Comparison of ENCODE assay signal across 1 cellular context in the genomic region with DNA sequence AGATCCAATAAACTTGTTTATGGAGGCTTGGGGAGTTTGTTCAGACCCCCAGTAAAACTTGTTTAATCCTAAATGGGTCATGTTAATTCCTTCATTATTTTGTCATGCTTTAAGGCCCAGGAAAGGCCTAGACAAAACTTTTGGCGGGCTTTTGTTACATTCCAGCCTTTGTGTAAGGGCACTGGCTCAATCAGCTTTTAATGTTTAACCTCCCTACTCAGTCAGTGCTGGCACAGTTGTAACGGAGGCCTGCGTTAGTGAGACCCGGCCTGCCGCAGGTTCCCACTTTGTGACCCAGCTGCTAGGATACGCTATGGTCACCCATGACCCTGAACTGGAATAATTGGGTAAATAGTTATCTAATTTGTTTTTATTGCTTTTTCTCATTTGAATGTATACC.
TF ChIP-seq lines count a peak whose summit lies in the region.

No MANE protein-coding gene starts in this region.

TF ChIP-seq in GM23338, 12 proteins besides CTCF, POLR2A, EP300 and RAD21 (continued from another document):
- TF ChIP-seq, protein P1, sequence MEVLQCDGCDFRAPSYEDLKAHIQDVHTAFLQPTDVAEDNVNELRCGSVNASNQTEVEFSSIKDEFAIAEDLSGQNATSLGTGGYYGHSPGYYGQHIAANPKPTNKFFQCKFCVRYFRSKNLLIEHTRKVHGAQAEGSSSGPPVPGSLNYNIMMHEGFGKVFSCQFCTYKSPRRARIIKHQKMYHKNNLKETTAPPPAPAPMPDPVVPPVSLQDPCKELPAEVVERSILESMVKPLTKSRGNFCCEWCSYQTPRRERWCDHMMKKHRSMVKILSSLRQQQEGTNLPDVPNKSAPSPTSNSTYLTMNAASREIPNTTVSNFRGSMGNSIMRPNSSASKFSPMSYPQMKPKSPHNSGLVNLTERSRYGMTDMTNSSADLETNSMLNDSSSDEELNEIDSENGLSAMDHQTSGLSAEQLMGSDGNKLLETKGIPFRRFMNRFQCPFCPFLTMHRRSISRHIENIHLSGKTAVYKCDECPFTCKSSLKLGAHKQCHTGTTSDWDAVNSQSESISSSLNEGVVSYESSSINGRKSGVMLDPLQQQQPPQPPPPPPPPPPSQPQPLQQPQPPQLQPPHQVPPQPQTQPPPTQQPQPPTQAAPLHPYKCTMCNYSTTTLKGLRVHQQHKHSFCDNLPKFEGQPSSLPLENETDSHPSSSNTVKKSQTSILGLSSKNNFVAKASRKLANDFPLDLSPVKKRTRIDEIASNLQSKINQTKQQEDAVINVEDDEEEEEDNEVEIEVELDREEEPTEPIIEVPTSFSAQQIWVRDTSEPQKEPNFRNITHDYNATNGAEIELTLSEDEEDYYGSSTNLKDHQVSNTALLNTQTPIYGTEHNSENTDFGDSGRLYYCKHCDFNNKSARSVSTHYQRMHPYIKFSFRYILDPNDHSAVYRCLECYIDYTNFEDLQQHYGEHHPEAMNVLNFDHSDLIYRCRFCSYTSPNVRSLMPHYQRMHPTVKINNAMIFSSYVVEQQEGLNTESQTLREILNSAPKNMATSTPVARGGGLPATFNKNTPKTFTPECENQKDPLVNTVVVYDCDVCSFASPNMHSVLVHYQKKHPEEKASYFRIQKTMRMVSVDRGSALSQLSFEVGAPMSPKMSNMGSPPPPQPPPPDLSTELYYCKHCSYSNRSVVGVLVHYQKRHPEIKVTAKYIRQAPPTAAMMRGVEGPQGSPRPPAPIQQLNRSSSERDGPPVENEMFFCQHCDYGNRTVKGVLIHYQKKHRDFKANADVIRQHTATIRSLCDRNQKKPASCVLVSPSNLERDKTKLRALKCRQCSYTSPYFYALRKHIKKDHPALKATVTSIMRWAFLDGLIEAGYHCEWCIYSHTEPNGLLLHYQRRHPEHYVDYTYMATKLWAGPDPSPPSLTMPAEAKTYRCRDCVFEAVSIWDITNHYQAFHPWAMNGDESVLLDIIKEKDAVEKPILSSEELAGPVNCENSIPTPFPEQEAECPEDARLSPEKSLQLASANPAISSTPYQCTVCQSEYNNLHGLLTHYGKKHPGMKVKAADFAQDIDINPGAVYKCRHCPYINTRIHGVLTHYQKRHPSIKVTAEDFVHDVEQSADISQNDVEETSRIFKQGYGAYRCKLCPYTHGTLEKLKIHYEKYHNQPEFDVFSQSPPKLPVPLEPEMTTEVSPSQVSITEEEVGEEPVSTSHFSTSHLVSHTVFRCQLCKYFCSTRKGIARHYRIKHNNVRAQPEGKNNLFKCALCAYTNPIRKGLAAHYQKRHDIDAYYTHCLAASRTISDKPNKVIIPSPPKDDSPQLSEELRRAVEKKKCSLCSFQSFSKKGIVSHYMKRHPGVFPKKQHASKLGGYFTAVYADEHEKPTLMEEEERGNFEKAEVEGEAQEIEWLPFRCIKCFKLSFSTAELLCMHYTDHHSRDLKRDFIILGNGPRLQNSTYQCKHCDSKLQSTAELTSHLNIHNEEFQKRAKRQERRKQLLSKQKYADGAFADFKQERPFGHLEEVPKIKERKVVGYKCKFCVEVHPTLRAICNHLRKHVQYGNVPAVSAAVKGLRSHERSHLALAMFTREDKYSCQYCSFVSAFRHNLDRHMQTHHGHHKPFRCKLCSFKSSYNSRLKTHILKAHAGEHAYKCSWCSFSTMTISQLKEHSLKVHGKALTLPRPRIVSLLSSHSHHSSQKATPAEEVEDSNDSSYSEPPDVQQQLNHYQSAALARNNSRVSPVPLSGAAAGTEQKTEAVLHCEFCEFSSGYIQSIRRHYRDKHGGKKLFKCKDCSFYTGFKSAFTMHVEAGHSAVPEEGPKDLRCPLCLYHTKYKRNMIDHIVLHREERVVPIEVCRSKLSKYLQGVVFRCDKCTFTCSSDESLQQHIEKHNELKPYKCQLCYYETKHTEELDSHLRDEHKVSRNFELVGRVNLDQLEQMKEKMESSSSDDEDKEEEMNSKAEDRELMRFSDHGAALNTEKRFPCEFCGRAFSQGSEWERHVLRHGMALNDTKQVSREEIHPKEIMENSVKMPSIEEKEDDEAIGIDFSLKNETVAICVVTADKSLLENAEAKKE (CRISPR knock-in tag; IDR thresholded peaks at IDR 0.05) = no peak
- TF ChIP-seq POLR2AphosphoS5 (IDR thresholded peaks at IDR 0.05; ENCODE audit: low read depth) = no peak
- no peak for TF ChIP-seq ZNF331 (CRISPR knock-in tag; IDR thresholded peaks at IDR 0.05; ENCODE audit: low read depth)
- TF ChIP-seq, protein P2, sequence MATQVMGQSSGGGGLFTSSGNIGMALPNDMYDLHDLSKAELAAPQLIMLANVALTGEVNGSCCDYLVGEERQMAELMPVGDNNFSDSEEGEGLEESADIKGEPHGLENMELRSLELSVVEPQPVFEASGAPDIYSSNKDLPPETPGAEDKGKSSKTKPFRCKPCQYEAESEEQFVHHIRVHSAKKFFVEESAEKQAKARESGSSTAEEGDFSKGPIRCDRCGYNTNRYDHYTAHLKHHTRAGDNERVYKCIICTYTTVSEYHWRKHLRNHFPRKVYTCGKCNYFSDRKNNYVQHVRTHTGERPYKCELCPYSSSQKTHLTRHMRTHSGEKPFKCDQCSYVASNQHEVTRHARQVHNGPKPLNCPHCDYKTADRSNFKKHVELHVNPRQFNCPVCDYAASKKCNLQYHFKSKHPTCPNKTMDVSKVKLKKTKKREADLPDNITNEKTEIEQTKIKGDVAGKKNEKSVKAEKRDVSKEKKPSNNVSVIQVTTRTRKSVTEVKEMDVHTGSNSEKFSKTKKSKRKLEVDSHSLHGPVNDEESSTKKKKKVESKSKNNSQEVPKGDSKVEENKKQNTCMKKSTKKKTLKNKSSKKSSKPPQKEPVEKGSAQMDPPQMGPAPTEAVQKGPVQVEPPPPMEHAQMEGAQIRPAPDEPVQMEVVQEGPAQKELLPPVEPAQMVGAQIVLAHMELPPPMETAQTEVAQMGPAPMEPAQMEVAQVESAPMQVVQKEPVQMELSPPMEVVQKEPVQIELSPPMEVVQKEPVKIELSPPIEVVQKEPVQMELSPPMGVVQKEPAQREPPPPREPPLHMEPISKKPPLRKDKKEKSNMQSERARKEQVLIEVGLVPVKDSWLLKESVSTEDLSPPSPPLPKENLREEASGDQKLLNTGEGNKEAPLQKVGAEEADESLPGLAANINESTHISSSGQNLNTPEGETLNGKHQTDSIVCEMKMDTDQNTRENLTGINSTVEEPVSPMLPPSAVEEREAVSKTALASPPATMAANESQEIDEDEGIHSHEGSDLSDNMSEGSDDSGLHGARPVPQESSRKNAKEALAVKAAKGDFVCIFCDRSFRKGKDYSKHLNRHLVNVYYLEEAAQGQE (IDR thresholded peaks at IDR 0.05; ENCODE audit: unreplicated experiment) = no peak
- TF ChIP-seq CREB1 (CRISPR knock-in tag; IDR thresholded peaks at IDR 0.05; ENCODE audit: low read depth) = no peak
- TF ChIP-seq, protein P3, sequence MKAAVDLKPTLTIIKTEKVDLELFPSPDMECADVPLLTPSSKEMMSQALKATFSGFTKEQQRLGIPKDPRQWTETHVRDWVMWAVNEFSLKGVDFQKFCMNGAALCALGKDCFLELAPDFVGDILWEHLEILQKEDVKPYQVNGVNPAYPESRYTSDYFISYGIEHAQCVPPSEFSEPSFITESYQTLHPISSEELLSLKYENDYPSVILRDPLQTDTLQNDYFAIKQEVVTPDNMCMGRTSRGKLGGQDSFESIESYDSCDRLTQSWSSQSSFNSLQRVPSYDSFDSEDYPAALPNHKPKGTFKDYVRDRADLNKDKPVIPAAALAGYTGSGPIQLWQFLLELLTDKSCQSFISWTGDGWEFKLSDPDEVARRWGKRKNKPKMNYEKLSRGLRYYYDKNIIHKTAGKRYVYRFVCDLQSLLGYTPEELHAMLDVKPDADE (IDR thresholded peaks at IDR 0.05) = no peak
- no peak for TF ChIP-seq NANOG (IDR thresholded peaks at IDR 0.05; ENCODE audit: borderline replicate concordance)
- no peak for TF ChIP-seq EZH2 (IDR thresholded peaks at IDR 0.05; ENCODE audit: low read depth, unreplicated experiment)
- TF ChIP-seq JUNB (IDR thresholded peaks at IDR 0.05; ENCODE audit: unreplicated experiment) = no peak
- no peak for TF ChIP-seq EZH2phosphoT487 (IDR thresholded peaks at IDR 0.05; ENCODE audit: unreplicated experiment)
TF ChIP-seq in GM23338: peak in this region for 0.
